1 cellular context compared by ENCODE assay signal in the genomic region with DNA sequence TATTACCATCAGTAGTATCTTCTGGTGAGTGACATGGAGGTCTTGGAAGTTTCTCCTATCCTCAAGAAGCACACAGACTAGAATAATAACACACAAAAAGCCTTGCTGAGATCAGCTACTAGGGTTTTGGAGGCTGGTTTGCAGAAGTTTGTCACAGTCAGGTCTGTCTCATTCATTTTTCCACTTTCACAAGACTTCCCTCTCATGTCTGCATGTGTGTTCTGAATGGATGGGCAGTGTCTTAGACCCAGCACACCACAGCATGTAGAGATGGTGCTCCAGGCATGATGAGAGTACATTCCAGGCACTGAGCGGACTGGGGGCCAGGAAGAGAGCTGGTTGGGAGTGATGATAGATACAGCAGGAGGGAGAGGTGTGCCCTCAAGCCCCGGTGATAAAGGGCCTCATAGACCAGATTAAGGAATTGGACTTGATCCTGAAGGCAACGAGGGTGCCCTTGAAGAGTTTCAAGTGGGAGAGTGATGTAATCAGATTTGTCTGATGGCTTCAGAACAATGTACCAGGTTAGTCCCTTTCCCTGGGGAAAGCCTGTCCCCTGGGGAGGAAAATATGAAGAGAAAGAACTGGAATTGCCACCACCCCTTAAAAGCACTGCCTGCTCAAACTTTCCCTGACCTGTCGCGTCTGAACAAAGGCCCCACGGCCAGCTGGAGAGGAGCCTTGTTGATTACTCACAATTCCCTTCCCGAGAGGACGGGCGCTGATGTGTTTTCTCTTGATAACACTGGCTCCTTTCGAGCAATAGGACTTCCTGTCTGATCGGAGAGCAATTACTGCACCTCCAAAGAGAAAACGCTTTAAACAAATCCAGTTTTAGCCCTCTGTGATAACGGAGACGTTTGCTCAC.
TF ChIP-seq lines count a peak whose summit lies in the region.

No MANE protein-coding gene starts in this region.

TF ChIP-seq in SK-N-SH treated with all-trans-retinoic acid at 6 μM for 48 hours, 23 proteins besides CTCF, POLR2A, EP300 and RAD21 (continued from another document):
- TF ChIP-seq, protein P1, sequence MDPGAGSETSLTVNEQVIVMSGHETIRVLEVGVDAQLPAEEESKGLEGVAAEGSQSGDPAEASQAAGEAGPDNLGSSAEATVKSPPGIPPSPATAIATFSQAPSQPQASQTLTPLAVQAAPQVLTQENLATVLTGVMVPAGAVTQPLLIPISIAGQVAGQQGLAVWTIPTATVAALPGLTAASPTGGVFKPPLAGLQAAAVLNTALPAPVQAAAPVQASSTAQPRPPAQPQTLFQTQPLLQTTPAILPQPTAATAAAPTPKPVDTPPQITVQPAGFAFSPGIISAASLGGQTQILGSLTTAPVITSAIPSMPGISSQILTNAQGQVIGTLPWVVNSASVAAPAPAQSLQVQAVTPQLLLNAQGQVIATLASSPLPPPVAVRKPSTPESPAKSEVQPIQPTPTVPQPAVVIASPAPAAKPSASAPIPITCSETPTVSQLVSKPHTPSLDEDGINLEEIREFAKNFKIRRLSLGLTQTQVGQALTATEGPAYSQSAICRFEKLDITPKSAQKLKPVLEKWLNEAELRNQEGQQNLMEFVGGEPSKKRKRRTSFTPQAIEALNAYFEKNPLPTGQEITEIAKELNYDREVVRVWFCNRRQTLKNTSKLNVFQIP (CRISPR knock-in tag; IDR thresholded peaks at IDR 0.05; ENCODE audit: borderline replicate concordance, low read depth) = no peak
- TF ChIP-seq ISL1 (CRISPR knock-in tag; IDR thresholded peaks at IDR 0.05) = no peak
